Comparison of ENCODE assay signal across 1 cellular context in the genomic region with DNA sequence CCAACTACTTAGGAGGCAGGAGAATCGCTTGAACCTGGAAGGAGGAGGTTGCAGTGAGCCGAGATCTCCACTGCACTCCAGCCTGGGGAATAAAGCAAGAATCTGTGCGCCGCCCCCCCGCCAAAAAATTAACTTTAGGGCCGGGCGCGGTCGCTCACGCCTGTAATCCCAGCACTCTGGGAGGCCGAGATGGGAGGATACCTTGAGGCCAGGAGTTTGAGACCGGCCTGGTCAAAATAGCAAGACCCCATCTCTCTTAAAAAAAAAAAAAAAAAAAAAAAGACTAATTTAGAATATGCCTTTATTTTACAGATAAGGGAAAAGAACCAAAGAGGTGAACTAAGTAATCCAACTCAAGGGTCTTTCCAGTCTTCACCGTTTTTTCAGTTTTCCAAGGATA.
TF ChIP-seq lines count a peak whose summit lies in the region.

No MANE protein-coding gene starts in this region.

TF ChIP-seq in IMR-90, 13 proteins besides CTCF, POLR2A, EP300 and RAD21 (continued from another document):
- TF ChIP-seq, protein P1, sequence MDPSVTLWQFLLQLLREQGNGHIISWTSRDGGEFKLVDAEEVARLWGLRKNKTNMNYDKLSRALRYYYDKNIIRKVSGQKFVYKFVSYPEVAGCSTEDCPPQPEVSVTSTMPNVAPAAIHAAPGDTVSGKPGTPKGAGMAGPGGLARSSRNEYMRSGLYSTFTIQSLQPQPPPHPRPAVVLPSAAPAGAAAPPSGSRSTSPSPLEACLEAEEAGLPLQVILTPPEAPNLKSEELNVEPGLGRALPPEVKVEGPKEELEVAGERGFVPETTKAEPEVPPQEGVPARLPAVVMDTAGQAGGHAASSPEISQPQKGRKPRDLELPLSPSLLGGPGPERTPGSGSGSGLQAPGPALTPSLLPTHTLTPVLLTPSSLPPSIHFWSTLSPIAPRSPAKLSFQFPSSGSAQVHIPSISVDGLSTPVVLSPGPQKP (IDR thresholded peaks at IDR 0.05; ENCODE audit: borderline replicate concordance, low read depth, low read length), result no peak
- TF ChIP-seq CHD1 (IDR thresholded peaks at IDR 0.05; ENCODE audit: low read depth, low read length), result no peak
